10 cellular contexts compared by ENCODE assay signal in the genomic region with DNA sequence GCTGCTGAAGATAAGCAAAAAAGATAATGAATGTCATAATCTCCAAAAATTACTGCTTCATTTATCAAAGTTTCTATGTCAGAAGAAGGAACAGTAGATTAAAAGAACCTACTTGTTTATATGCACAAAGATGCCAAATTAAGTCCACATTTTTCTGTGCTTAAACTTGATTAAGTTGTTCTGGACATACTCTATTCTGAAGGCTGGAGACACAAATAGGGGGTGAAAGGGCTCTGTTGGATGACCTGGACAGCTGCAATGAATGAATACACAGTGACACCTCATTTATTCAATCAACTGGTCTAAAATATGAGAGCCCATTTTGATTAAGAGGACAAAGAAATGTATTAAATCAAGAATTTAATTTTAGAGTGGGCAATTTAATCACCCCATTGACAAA.
"Had no signal": no experiment of that assay in that cellular context is flagged by ENCODE, and none has a peak within 500 bp of the region (broad histone marks: within the 10 kb centered on the region; RNA-seq: fewer than 3 reads in every experiment).

No MANE protein-coding gene starts in this region.

- FAIRE-seq: H1 had no signal

- H3K9me3 Mint-ChIP-seq: GM23338, H9 had no signal

- H3K4me1 ChIP-seq: HAP-1 had no signal

- H3K9me3 ChIP-seq: HAP-1 had no signal

- H2AFZ ChIP-seq: GM23248, GM23338 had no signal

- DNase-seq: GM23248, GOT3, H7, H9, HCEC 1CT, HFFc6 had no signal

- H3K27ac Mint-ChIP-seq: GM23338, H9, HFFc6 had no signal

- H3K4me3 ChIP-seq: GM23248, GM23338, HAP-1 had no signal

- H3K4me3 Mint-ChIP-seq: GM23338, H9, HFFc6 had no signal

- ATAC-seq: GM23338, HCT116 had no signal

- H3K4me2 ChIP-seq: GM23338 had no signal

- H3K36me3 ChIP-seq: HAP-1 had no signal

- H3K27ac ChIP-seq: GM23248 had no signal

- H3K9ac ChIP-seq: GM23248 had no signal
